Comparison of ENCODE assay signal across 8 cellular contexts in the genomic region with DNA sequence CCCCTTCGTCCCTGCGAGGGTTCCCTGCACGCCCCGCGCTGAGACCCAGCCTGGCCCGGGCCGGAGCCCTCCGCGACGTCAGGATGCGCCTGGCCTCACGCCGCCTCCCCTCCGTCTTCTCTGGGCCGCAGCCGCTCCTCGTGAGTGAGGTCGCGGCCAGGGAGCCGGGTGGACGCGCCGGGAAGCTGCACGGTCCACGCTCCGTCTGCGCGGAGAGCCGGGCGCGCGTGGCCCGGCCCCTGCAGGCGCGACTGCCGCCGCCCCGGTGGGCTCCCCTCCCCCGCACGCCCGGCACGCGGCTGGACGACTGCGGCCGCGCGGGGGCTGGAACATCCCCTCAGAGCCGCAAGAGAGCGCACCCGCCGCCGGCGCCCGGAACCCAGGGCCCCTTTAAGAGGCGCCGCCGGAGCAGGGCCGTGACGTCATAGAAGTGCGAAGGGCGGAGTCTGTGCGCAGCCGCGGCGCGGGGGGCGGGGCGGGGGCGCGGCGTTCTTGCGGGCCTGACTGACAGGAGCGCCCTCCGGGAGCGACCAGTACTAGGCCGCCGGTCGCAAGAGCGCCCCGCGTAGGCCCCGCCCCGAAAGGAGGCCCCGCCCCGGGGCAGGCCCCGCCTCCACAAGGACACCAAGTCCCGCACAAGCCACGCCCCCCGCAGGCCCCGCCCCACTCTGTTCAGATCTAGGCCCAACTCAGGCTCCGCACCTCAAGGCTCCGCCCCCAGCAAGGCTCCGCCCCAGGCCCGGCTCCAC. TPM values are rescaled to one million over a fixed set of nuclear protein-coding genes. Genes with fewer than 3 reads are reported as not detected.
DNase-seq lines count a peak whose midpoint lies in the region; ATAC-seq and TF ChIP-seq lines count a peak whose summit lies in the region.

No MANE protein-coding gene starts in this region.

- ATAC-seq in GM21786 (IDR thresholded peaks at IDR 0.05; ENCODE audit: unreplicated experiment) = peak; percentile 81
- ATAC-seq in stimulated activated naive CD8-positive, alpha-beta T cell treated with anti-CD3 and anti-CD28 coated beads, Interleukin-15, Interleukin-2, amounts not matched to agents 100 U/mL and 50 U/mL, for 24 hours = peak; percentile 89

- peak overlapping the region; percentile 73 for H3K9ac ChIP-seq in KMS-11

- H3K4me2 ChIP-seq in DOHH2 (ENCODE audit: low read length) (peak overlapping the region; percentile 68), KMS-11 (peak overlapping the region; percentile 46)

- H4K20me1 ChIP-seq in DOHH2 (ENCODE audit: control insufficient read depth, insufficient read depth, low read depth, low read length) (no peaks in the 10 kb centered on the region), KMS-11 (ENCODE audit: insufficient read depth) (no peaks in the 10 kb centered on the region)

- peaks cover 6% of the 10 kb centered on the region for H3K9me3 Mint-ChIP-seq in nephron

- H3K27me3 ChIP-seq in DOHH2 (ENCODE audit: control insufficient read depth, low read length) = no peaks in the 10 kb centered on the region
- no peaks in the 10 kb centered on the region for H3K27me3 ChIP-seq in KMS-11 (ENCODE audit: insufficient read depth, low read depth)

- DNase-seq in RPMI7951 (ENCODE audit: low read depth) (peak; percentile 95), fibroblast of pulmonary artery (ENCODE audit: low read depth) (peak; percentile 99)
- peak; percentile 100 for DNase-seq in activated T-helper 9 cell treated with anti-CD3 and anti-CD28 coated beads, Interleukin-2, amount 50 U/mL, for 16 hours (ENCODE audit: low read depth)
- peak; percentile 100 for DNase-seq in stimulated activated naive CD8-positive, alpha-beta T cell treated with anti-CD3 and anti-CD28 coated beads, Interleukin-15, Interleukin-2, amounts not matched to agents 100 U/mL and 50 U/mL, for 24 hours

- no peaks in the 10 kb centered on the region for H3K36me3 ChIP-seq in DOHH2 (ENCODE audit: control insufficient read depth, low read length)
- H3K36me3 ChIP-seq in KMS-11 (ENCODE audit: insufficient read depth) = no peaks in the 10 kb centered on the region

- H3K27ac Mint-ChIP-seq in nephron = no peak overlapping the region

- TF ChIP-seq CTCF in DOHH2 (IDR thresholded peaks at IDR 0.05; ENCODE audit: low read depth, low read length, poor library complexity, severe bottlenecking) (no peak), KMS-11 (conservative IDR thresholded peaks at IDR 0.05; ENCODE audit: low read depth, low read length) (no peak), fibroblast of pulmonary artery (IDR thresholded peaks at IDR 0.05; ENCODE audit: low read length, missing control alignments) (no peak), nephron (IDR thresholded peaks at IDR 0.05; ENCODE audit: unreplicated experiment in 3 of 3) (peak; percentile 28 to 38 (median 32))

- H3K27ac ChIP-seq in DOHH2 (ENCODE audit: low read depth, low read length) = no peak overlapping the region
- H3K27ac ChIP-seq in KMS-11 = peak overlapping the region; percentile 26; the same call in 1 of the 2 replicates

- peaks cover 10% of the 10 kb centered on the region for H3K36me3 Mint-ChIP-seq in nephron (ENCODE audit: low read depth)

- H3K79me2 ChIP-seq in DOHH2 (ENCODE audit: control insufficient read depth, low read length) (peaks cover 10% of the 10 kb centered on the region), KMS-11 (ENCODE audit: insufficient read depth, low read depth) (peaks cover 2% of the 10 kb centered on the region; the same call in 1 of the 2 replicates)

- H3K27me3 Mint-ChIP-seq in nephron (ENCODE audit: low read depth) = peaks cover 3% of the 10 kb centered on the region

- H3F3A ChIP-seq in DOHH2 (ENCODE audit: control insufficient read depth, insufficient read depth) = no peaks in the 10 kb centered on the region

- H3K4me1 ChIP-seq in DOHH2 (ENCODE audit: control insufficient read depth, low read length) (peaks cover 28% of the 10 kb centered on the region), KMS-11 (ENCODE audit: low read depth, poor library complexity, severe bottlenecking) (peaks cover 36% of the 10 kb centered on the region)

- H3K9me2 ChIP-seq in DOHH2 (replicated peaks; ENCODE audit: control insufficient read depth, low read length) = no peaks in the 10 kb centered on the region

- peak overlapping the region; percentile 61 for H2AFZ ChIP-seq in KMS-11 (ENCODE audit: low read depth)

- H3K9me3 ChIP-seq in DOHH2 (ENCODE audit: control insufficient read depth, insufficient read depth, low read length) = no peaks in the 10 kb centered on the region

- peak overlapping the region; percentile 76 to 86 (median 86) for H3K4me3 Mint-ChIP-seq in nephron

- peaks cover 55% of the 10 kb centered on the region for H3K4me1 Mint-ChIP-seq in nephron

- peak overlapping the region; percentile 71 for H3K4me3 ChIP-seq in DOHH2 (ENCODE audit: low read length)
- no peak overlapping the region for H3K4me3 ChIP-seq in KMS-11 (IDR thresholded peaks at IDR 0.05; ENCODE audit: insufficient read depth, low read depth, low read length)
- peak overlapping the region; percentile 58 for H3K4me3 ChIP-seq in fibroblast of pulmonary artery (replicated peaks; ENCODE audit: low read depth, low read length)

RNA-seq across cellular contexts. Expression of a gene that starts 0.4 kb away (rescaled TPM):
- 25.5 and 28.1 TPM in 2 replicates for total RNA-seq in RPMI7951 (2014; rRNA removed; shearing (Covaris generic))

Comparison
In these comparisons a context has a peak if more than half of its experiments do, and no peak if none do; other contexts are left out.
1. CTCF ChIP-seq: peak in nephron (3 of 3); none in DOHH2 (single experiment), KMS-11 (single experiment) and fibroblast of pulmonary artery (single experiment).
2. Peak in every context shown above with its lines, with median percentiles within 50 percentile points of each other: DNase-seq.